Comparison of ENCODE assay signal across 1 cellular context in the genomic region with DNA sequence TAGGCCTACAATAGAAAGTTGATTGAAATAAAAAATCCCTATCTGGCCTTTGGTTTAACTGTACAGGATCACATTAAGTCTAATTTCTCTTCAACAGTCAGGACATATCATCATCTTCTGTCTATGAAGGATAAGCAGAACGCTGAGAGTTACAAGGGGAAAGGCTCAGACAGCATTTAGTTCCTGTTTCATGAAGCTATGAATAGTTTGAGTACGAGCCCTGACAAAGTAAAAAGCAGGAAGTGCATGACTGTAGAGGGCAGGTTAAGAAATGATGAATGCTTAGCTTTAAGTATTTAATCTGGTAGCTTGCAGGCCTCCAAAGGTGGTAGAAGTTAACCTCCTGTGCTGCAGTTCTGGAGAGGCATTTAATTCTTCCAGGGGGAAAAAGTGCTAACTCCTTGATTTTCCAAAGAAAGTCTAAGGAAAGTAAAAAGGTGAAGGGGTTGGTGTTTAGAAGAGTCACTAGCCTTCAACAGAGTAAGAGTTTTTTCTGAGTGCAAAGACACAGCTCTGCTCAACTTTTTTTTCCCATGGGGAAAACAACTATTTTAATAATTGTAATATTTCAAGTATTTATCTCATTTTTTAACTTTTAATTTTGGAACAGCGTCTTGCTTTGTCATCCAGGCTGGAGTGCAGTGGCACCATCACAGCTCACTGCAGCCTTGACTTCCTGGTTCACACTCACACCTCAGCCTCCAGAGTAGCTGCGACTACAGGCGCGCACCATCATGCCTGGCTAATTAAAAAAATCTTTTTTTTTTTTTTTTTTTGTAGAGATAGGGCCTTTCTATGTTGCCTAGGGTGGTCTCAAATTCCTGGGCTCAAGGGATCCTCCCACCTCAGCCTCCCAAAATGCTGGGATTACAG.
TF ChIP-seq lines count a peak whose summit lies in the region.

No MANE protein-coding gene starts in this region.

TF ChIP-seq in GM12878, 131 proteins besides CTCF, POLR2A, EP300 and RAD21 (continued from another document and continues in another):
- TF ChIP-seq, protein P1, sequence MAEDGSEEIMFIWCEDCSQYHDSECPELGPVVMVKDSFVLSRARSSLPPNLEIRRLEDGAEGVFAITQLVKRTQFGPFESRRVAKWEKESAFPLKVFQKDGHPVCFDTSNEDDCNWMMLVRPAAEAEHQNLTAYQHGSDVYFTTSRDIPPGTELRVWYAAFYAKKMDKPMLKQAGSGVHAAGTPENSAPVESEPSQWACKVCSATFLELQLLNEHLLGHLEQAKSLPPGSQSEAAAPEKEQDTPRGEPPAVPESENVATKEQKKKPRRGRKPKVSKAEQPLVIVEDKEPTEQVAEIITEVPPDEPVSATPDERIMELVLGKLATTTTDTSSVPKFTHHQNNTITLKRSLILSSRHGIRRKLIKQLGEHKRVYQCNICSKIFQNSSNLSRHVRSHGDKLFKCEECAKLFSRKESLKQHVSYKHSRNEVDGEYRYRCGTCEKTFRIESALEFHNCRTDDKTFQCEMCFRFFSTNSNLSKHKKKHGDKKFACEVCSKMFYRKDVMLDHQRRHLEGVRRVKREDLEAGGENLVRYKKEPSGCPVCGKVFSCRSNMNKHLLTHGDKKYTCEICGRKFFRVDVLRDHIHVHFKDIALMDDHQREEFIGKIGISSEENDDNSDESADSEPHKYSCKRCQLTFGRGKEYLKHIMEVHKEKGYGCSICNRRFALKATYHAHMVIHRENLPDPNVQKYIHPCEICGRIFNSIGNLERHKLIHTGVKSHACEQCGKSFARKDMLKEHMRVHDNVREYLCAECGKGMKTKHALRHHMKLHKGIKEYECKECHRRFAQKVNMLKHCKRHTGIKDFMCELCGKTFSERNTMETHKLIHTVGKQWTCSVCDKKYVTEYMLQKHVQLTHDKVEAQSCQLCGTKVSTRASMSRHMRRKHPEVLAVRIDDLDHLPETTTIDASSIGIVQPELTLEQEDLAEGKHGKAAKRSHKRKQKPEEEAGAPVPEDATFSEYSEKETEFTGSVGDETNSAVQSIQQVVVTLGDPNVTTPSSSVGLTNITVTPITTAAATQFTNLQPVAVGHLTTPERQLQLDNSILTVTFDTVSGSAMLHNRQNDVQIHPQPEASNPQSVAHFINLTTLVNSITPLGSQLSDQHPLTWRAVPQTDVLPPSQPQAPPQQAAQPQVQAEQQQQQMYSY (CRISPR knock-in tag; IDR thresholded peaks at IDR 0.05), result no peak
- TF ChIP-seq SREBF2 (IDR thresholded peaks at IDR 0.05; ENCODE audit: low read length), result no peak
- no peak for TF ChIP-seq ASH2L (IDR thresholded peaks at IDR 0.05; ENCODE audit: borderline replicate concordance, low read depth)
- TF ChIP-seq, protein P2, sequence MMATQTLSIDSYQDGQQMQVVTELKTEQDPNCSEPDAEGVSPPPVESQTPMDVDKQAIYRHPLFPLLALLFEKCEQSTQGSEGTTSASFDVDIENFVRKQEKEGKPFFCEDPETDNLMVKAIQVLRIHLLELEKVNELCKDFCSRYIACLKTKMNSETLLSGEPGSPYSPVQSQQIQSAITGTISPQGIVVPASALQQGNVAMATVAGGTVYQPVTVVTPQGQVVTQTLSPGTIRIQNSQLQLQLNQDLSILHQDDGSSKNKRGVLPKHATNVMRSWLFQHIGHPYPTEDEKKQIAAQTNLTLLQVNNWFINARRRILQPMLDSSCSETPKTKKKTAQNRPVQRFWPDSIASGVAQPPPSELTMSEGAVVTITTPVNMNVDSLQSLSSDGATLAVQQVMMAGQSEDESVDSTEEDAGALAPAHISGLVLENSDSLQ (IDR thresholded peaks at IDR 0.05), result no peak; the same call in 1 of the 2 replicates
- TF ChIP-seq, protein P3, sequence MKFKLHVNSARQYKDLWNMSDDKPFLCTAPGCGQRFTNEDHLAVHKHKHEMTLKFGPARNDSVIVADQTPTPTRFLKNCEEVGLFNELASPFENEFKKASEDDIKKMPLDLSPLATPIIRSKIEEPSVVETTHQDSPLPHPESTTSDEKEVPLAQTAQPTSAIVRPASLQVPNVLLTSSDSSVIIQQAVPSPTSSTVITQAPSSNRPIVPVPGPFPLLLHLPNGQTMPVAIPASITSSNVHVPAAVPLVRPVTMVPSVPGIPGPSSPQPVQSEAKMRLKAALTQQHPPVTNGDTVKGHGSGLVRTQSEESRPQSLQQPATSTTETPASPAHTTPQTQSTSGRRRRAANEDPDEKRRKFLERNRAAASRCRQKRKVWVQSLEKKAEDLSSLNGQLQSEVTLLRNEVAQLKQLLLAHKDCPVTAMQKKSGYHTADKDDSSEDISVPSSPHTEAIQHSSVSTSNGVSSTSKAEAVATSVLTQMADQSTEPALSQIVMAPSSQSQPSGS (IDR thresholded peaks at IDR 0.05; ENCODE audit: low read length), result peak; percentile 42; the same call in 1 of the 2 replicates
- TF ChIP-seq RELA (IDR thresholded peaks at IDR 0.05; ENCODE audit: borderline replicate concordance, partially characterized antibody), result no peak
- no peak for TF ChIP-seq STAT1 (conservative IDR thresholded peaks at IDR 0.05)
- TF ChIP-seq SREBF1 (IDR thresholded peaks at IDR 0.05; ENCODE audit: low read length), result no peak
- 0 out of 2 replicates have a peak, but pooled peaks have one; percentile 7 for TF ChIP-seq TAF1 (IDR thresholded peaks at IDR 0.05; ENCODE audit: borderline replicate concordance, low read depth, low read length)
- TF ChIP-seq CHD2 (IDR thresholded peaks at IDR 0.05; ENCODE audit: borderline replicate concordance, low read depth, low read length), result no peak
- TF ChIP-seq MEF2B (IDR thresholded peaks at IDR 0.05; ENCODE audit: partially characterized antibody, poor library complexity, severe bottlenecking), result no peak
- peak; percentile 52; the same call in 1 of the 2 replicates for TF ChIP-seq JUNB (IDR thresholded peaks at IDR 0.05)
- TF ChIP-seq, protein P4, sequence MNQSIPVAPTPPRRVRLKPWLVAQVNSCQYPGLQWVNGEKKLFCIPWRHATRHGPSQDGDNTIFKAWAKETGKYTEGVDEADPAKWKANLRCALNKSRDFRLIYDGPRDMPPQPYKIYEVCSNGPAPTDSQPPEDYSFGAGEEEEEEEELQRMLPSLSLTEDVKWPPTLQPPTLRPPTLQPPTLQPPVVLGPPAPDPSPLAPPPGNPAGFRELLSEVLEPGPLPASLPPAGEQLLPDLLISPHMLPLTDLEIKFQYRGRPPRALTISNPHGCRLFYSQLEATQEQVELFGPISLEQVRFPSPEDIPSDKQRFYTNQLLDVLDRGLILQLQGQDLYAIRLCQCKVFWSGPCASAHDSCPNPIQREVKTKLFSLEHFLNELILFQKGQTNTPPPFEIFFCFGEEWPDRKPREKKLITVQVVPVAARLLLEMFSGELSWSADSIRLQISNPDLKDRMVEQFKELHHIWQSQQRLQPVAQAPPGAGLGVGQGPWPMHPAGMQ (IDR thresholded peaks at IDR 0.05; ENCODE audit: borderline replicate concordance), result no peak
- no peak for TF ChIP-seq SMAD5 (IDR thresholded peaks at IDR 0.05; ENCODE audit: low read depth)
- TF ChIP-seq SUPT20H (IDR thresholded peaks at IDR 0.05; ENCODE audit: borderline replicate concordance, control insufficient read depth, low read depth, low read length), result no peak
- TF ChIP-seq, protein P5, sequence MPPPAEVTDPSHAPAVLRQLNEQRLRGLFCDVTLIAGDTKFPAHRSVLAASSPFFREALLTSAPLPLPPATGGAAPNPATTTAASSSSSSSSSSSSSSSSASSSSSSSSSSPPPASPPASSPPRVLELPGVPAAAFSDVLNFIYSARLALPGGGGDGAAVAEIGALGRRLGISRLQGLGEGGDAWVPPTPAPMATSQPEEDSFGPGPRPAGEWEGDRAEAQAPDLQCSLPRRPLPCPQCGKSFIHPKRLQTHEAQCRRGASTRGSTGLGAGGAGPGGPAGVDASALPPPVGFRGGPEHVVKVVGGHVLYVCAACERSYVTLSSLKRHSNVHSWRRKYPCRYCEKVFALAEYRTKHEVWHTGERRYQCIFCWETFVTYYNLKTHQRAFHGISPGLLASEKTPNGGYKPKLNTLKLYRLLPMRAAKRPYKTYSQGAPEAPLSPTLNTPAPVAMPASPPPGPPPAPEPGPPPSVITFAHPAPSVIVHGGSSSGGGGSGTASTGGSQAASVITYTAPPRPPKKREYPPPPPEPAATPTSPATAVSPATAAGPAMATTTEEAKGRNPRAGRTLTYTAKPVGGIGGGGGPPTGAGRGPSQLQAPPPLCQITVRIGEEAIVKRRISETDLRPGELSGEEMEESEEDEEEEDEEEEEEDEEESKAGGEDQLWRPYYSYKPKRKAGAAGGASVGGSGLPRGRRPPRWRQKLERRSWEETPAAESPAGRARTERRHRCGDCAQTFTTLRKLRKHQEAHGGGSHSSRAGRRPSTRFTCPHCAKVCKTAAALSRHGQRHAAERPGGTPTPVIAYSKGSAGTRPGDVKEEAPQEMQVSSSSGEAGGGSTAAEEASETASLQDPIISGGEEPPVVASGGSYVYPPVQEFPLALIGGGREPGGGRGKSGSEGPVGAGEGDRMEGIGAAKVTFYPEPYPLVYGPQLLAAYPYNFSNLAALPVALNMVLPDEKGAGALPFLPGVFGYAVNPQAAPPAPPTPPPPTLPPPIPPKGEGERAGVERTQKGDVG (CRISPR knock-in tag; IDR thresholded peaks at IDR 0.05), result no peak
- TF ChIP-seq ETV6 (conservative IDR thresholded peaks at IDR 0.05 in 1 of 2, IDR thresholded peaks at IDR 0.05 in 1 of 2; ENCODE audit: borderline replicate concordance in 1 of 2, low read depth in 1 of 2), result peak in 1 of 2 experiments; percentile 38; a peak in 1 of 4 replicates
- TF ChIP-seq, protein P6, sequence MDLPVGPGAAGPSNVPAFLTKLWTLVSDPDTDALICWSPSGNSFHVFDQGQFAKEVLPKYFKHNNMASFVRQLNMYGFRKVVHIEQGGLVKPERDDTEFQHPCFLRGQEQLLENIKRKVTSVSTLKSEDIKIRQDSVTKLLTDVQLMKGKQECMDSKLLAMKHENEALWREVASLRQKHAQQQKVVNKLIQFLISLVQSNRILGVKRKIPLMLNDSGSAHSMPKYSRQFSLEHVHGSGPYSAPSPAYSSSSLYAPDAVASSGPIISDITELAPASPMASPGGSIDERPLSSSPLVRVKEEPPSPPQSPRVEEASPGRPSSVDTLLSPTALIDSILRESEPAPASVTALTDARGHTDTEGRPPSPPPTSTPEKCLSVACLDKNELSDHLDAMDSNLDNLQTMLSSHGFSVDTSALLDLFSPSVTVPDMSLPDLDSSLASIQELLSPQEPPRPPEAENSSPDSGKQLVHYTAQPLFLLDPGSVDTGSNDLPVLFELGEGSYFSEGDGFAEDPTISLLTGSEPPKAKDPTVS (IDR thresholded peaks at IDR 0.05; ENCODE audit: low read depth, low read length), result no peak
- TF ChIP-seq FOXM1 (IDR thresholded peaks at IDR 0.05; ENCODE audit: low read depth, low read length), result 0 out of 2 replicates have a peak, but pooled peaks have one; percentile 10
- no peak for TF ChIP-seq FOXK2 (IDR thresholded peaks at IDR 0.05)
- TF ChIP-seq HDGF (IDR thresholded peaks at IDR 0.05), result no peak
- TF ChIP-seq SP1 (IDR thresholded peaks at IDR 0.05; ENCODE audit: low read depth, low read length), result no peak
- TF ChIP-seq, protein P7, sequence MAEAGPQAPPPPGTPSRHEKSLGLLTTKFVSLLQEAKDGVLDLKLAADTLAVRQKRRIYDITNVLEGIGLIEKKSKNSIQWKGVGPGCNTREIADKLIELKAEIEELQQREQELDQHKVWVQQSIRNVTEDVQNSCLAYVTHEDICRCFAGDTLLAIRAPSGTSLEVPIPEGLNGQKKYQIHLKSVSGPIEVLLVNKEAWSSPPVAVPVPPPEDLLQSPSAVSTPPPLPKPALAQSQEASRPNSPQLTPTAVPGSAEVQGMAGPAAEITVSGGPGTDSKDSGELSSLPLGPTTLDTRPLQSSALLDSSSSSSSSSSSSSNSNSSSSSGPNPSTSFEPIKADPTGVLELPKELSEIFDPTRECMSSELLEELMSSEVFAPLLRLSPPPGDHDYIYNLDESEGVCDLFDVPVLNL (IDR thresholded peaks at IDR 0.05; ENCODE audit: low read depth, low read length), result no peak
- no peak for TF ChIP-seq GATAD2B (conservative IDR thresholded peaks at IDR 0.05; ENCODE audit: low read depth)
- TF ChIP-seq, protein P8, sequence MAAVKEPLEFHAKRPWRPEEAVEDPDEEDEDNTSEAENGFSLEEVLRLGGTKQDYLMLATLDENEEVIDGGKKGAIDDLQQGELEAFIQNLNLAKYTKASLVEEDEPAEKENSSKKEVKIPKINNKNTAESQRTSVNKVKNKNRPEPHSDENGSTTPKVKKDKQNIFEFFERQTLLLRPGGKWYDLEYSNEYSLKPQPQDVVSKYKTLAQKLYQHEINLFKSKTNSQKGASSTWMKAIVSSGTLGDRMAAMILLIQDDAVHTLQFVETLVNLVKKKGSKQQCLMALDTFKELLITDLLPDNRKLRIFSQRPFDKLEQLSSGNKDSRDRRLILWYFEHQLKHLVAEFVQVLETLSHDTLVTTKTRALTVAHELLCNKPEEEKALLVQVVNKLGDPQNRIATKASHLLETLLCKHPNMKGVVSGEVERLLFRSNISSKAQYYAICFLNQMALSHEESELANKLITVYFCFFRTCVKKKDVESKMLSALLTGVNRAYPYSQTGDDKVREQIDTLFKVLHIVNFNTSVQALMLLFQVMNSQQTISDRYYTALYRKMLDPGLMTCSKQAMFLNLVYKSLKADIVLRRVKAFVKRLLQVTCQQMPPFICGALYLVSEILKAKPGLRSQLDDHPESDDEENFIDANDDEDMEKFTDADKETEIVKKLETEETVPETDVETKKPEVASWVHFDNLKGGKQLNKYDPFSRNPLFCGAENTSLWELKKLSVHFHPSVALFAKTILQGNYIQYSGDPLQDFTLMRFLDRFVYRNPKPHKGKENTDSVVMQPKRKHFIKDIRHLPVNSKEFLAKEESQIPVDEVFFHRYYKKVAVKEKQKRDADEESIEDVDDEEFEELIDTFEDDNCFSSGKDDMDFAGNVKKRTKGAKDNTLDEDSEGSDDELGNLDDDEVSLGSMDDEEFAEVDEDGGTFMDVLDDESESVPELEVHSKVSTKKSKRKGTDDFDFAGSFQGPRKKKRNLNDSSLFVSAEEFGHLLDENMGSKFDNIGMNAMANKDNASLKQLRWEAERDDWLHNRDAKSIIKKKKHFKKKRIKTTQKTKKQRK (IDR thresholded peaks at IDR 0.05; ENCODE audit: low read depth, low read length), result no peak
- no peak for TF ChIP-seq RAD51 (IDR thresholded peaks at IDR 0.05)
- TF ChIP-seq POLR2AphosphoS2 (IDR thresholded peaks at IDR 0.05; ENCODE audit: low read depth, low read length), result no peak
- no peak for TF ChIP-seq LARP7 (IDR thresholded peaks at IDR 0.05)
- TF ChIP-seq NFYA (IDR thresholded peaks at IDR 0.05; ENCODE audit: borderline replicate concordance, low read depth, low read length), result no peak
- TF ChIP-seq, protein P9, sequence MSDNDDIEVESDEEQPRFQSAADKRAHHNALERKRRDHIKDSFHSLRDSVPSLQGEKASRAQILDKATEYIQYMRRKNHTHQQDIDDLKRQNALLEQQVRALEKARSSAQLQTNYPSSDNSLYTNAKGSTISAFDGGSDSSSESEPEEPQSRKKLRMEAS (IDR thresholded peaks at IDR 0.05; ENCODE audit: low read depth, low read length), result no peak
- TF ChIP-seq, protein P10, sequence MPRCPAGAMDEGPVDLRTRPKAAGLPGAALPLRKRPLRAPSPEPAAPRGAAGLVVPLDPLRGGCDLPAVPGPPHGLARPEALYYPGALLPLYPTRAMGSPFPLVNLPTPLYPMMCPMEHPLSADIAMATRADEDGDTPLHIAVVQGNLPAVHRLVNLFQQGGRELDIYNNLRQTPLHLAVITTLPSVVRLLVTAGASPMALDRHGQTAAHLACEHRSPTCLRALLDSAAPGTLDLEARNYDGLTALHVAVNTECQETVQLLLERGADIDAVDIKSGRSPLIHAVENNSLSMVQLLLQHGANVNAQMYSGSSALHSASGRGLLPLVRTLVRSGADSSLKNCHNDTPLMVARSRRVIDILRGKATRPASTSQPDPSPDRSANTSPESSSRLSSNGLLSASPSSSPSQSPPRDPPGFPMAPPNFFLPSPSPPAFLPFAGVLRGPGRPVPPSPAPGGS (IDR thresholded peaks at IDR 0.05; ENCODE audit: borderline replicate concordance, insufficient read depth, low read depth, low read length, poor library complexity, severe bottlenecking), result no peak
